8 cellular contexts compared by ENCODE assay signal in genomic region chr16:19583665-19584300, GRCh38.
DNase-seq lines count a peak whose midpoint lies in the region; ATAC-seq and TF ChIP-seq lines count a peak whose summit lies in the region.

No MANE protein-coding gene starts in this region.

- H3K4me3 Mint-ChIP-seq in activated naive CD8-positive, alpha-beta T cell treated with anti-CD3 and anti-CD28 coated beads, Interleukin-2, amount 50 U/mL, for 24 hours: no peak overlapping the region
- no peak overlapping the region for H3K4me3 Mint-ChIP-seq in stimulated activated memory B cell treated with anti-CD40 and anti-IgM and Interleukin-4, amounts not matched to agents 10 μg/mL and 1 μg/mL and 100 μg/mL, for 72 hours

- DNase-seq in AG10803 (ENCODE audit: low read depth): peak; percentile 53
- DNase-seq in GM13976 (ENCODE audit: low spot score): no peak
- peak; percentile 32 to 52 for DNase-seq in NCI-H526 (lab: John Stamatoyannopoulos, UW)
- DNase-seq in activated naive CD8-positive, alpha-beta T cell treated with anti-CD3 and anti-CD28 coated beads, Interleukin-2, amount 50 U/mL, for 24 hours: peak; percentile 7
- DNase-seq in iPS DF 6.9 (ENCODE audit: low read depth, low spot score): peak; percentile 33
- peak; percentile 43 for DNase-seq in stimulated activated CD4-positive, alpha-beta T cell treated with anti-CD3 and anti-CD28 coated beads, Interleukin-4, amount 100 ng/mL, for 24 hours

- no peaks in the 10 kb centered on the region for H3K4me1 ChIP-seq in iPS DF 6.9 (ENCODE audit: control insufficient read depth, insufficient read depth, low read length)

- H3K36me3 ChIP-seq in iPS DF 6.9 (ENCODE audit: control insufficient read depth, insufficient read depth, low read length): peaks cover 13% of the 10 kb centered on the region

- in situ Hi-C loops in GM13976 (cut with MboI; ENCODE audit: low sequenced_read_pairs, unreplicated experiment): loop anchor here (10.0 kb wide), 1 partner anchor 301 kb away; the partner anchor contains the start of gene GPRC5B

- WGBS in iPS DF 6.9 (ENCODE audit: insufficient coverage, insufficient read length): no CpG with 5 or more reads among the region's 5 CpGs

- ATAC-seq in activated naive CD8-positive, alpha-beta T cell treated with anti-CD3 and anti-CD28 coated beads, Interleukin-2, amount 50 U/mL, for 24 hours: peak; percentile 52
- no peak for ATAC-seq in stimulated activated memory B cell treated with anti-CD40 and anti-IgM and Interleukin-4, amounts not matched to agents 10 μg/mL and 1 μg/mL and 100 μg/mL, for 72 hours
- ATAC-seq in GM19035 (IDR thresholded peaks at IDR 0.05; ENCODE audit: unreplicated experiment): no peak

- H3K27me3 Mint-ChIP-seq in activated naive CD8-positive, alpha-beta T cell treated with anti-CD3 and anti-CD28 coated beads, Interleukin-2, amount 50 U/mL, for 24 hours: no peaks in the 10 kb centered on the region
- no peaks in the 10 kb centered on the region for H3K27me3 Mint-ChIP-seq in stimulated activated memory B cell treated with anti-CD40 and anti-IgM and Interleukin-4, amounts not matched to agents 10 μg/mL and 1 μg/mL and 100 μg/mL, for 72 hours

- H3K27ac Mint-ChIP-seq in activated naive CD8-positive, alpha-beta T cell treated with anti-CD3 and anti-CD28 coated beads, Interleukin-2, amount 50 U/mL, for 24 hours: no peak overlapping the region
- no peak overlapping the region for H3K27ac Mint-ChIP-seq in stimulated activated memory B cell treated with anti-CD40 and anti-IgM and Interleukin-4, amounts not matched to agents 10 μg/mL and 1 μg/mL and 100 μg/mL, for 72 hours

- H3K9me3 ChIP-seq in iPS DF 6.9 (ENCODE audit: control insufficient read depth, insufficient read depth, low read length): peaks cover 3% of the 10 kb centered on the region; the same call in 1 of the 2 replicates

- peaks cover 4% of the 10 kb centered on the region for H3K9me3 Mint-ChIP-seq in activated naive CD8-positive, alpha-beta T cell treated with anti-CD3 and anti-CD28 coated beads, Interleukin-2, amount 50 U/mL, for 24 hours
- peaks cover 6% of the 10 kb centered on the region for H3K9me3 Mint-ChIP-seq in stimulated activated memory B cell treated with anti-CD40 and anti-IgM and Interleukin-4, amounts not matched to agents 10 μg/mL and 1 μg/mL and 100 μg/mL, for 72 hours

- H3K4me3 ChIP-seq in AG10803 (ENCODE audit: low read length) (no peak overlapping the region), iPS DF 6.9 (ENCODE audit: low read length) (no peak overlapping the region)

- peaks cover 25% of the 10 kb centered on the region for H3K4me1 Mint-ChIP-seq in activated naive CD8-positive, alpha-beta T cell treated with anti-CD3 and anti-CD28 coated beads, Interleukin-2, amount 50 U/mL, for 24 hours
- H3K4me1 Mint-ChIP-seq in stimulated activated memory B cell treated with anti-CD40 and anti-IgM and Interleukin-4, amounts not matched to agents 10 μg/mL and 1 μg/mL and 100 μg/mL, for 72 hours: peaks cover 12% of the 10 kb centered on the region

- TF ChIP-seq CTCF in AG10803 (conservative IDR thresholded peaks at IDR 0.05; ENCODE audit: low read length) (peak; percentile 95), GM13976 (IDR thresholded peaks at IDR 0.05; ENCODE audit: borderline replicate concordance, control extremely low read depth, extremely low read depth, insufficient read depth, missing control alignments) (peak; percentile 45)

- H3K27ac ChIP-seq in iPS DF 6.9 (ENCODE audit: low read length): no peak overlapping the region

- no peaks in the 10 kb centered on the region for H3K27me3 ChIP-seq in iPS DF 6.9 (ENCODE audit: control insufficient read depth, insufficient read depth, low read length)

- H3K36me3 Mint-ChIP-seq in activated naive CD8-positive, alpha-beta T cell treated with anti-CD3 and anti-CD28 coated beads, Interleukin-2, amount 50 U/mL, for 24 hours (ENCODE audit: low read depth): peaks cover 63% of the 10 kb centered on the region
- peaks cover 82% of the 10 kb centered on the region for H3K36me3 Mint-ChIP-seq in stimulated activated memory B cell treated with anti-CD40 and anti-IgM and Interleukin-4, amounts not matched to agents 10 μg/mL and 1 μg/mL and 100 μg/mL, for 72 hours
